8 cellular contexts compared by ENCODE assay signal in the genomic region with DNA sequence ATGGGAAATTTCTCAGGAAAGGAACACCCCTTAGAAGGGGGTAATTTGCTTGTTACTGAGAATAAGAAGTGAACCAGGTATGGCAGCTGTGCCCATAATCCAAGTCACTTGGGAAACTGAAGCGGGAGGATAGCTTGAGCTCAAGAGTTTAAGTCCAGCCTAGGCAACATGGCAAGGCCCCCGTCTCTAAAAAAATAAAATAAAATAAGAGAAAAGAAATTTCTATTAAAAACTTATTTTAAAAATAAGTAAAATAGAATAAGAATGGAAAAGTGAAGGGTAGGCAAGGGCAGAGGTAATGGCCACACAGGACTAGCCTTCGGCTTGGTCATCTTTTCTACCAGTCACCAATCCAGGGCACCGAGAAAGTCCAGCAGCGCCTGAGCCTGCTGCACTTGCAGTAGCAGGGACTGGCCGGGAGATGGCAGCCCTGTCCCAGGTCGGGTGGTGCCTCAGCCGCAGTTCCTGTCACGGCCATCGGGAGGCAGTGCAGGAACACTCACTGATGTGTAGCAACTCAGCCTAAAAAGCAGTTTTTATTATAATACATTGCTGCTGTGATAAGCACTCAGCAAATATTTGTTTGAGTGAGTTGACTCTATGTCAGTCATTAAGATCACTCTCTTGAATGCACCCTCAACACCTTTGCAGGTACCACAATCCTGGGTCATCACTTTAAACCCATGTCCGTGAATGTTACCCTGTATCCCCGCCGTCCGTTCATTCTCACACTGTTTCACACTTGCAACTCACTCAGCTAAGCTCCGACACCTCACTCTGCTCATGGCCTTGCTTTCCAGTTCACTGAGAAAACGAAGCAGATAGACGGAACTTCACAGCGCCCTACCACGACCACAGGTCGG. TPM values are rescaled to one million over a fixed set of nuclear protein-coding genes. Genes with fewer than 3 reads are reported as not detected.
DNase-seq lines count a peak whose midpoint lies in the region; ATAC-seq and TF ChIP-seq lines count a peak whose summit lies in the region.

No MANE protein-coding gene starts in this region.

- peaks cover 17% of the 10 kb centered on the region for H3K4me1 Mint-ChIP-seq in MCF 10A (ENCODE audit: insufficient read depth, unreplicated experiment)

- no peaks in the 10 kb centered on the region for H3K27me3 Mint-ChIP-seq in MCF 10A (ENCODE audit: insufficient read depth, unreplicated experiment)

- CTCF ChIA-PET in MCF 10A (lab: Yijun Ruan, JAX), result interaction anchor here (0.5 to 9.8 kb wide), 78 partner anchors 8 to 875 kb away, joined by 3 to 243 read pairs (median 4); a partner anchor contains a TSS

- peak overlapping the region; percentile 21; the same call in 1 of the 2 replicates for H3K27ac ChIP-seq in VCaP

- TF ChIP-seq CTCF in VCaP (conservative IDR thresholded peaks at IDR 0.05) (peak; percentile 100), MCF 10A (IDR thresholded peaks at IDR 0.05; ENCODE audit: unreplicated experiment) (peak; percentile 100)

- ATAC-seq in GM18508 (IDR thresholded peaks at IDR 0.05; ENCODE audit: insufficient read depth, unreplicated experiment), result peak; percentile 70
- peak; percentile 88 for ATAC-seq in HG03039 (IDR thresholded peaks at IDR 0.05; ENCODE audit: unreplicated experiment)

- no TSS peak for BruUV-seq in MCF 10A (replicated peaks; lab: Mats Ljungman, UMichigan)

- H3K36me3 Mint-ChIP-seq in MCF 10A (ENCODE audit: insufficient read depth, unreplicated experiment), result peaks cover 6% of the 10 kb centered on the region

- in situ Hi-C loops in ACHN (cut with HindIII; ENCODE audit: low pct_ligation_motif_present, low pct_unique_long_range_greater_than_20kb, low sequenced_read_pairs), result no loop called here

- no peak overlapping the region for H3K27ac Mint-ChIP-seq in MCF 10A (ENCODE audit: low read depth, unreplicated experiment)

- DNase-seq in ACHN (peak; percentile 74), NCI-H2196 (lab: John Stamatoyannopoulos, UW; ENCODE audit: unreplicated experiment) (peak; percentile 86), MCF 10A (ENCODE audit: unreplicated experiment) (peak; percentile 80), inferior parietal cortex (ENCODE audit: extremely low spot score) (peak; percentile 92)
- DNase-seq in stimulated activated CD4-positive, alpha-beta T cell treated with anti-CD3 and anti-CD28 coated beads, Interleukin-15, amount 100 ng/mL, for 24 hours, result peak; percentile 91

- intact Hi-C loops in MCF 10A (cut with micrococcal nuclease), result loop anchor here (1.0 to 5.0 kb wide), 6 partner anchors 70 to 555 kb away; a partner anchor contains a TSS

- no peaks in the 10 kb centered on the region for H3K9me3 Mint-ChIP-seq in MCF 10A (ENCODE audit: unreplicated experiment)

- H3K4me3 Mint-ChIP-seq in MCF 10A (ENCODE audit: unreplicated experiment), result no peak overlapping the region

- POLR2A ChIA-PET in MCF 10A (lab: Yijun Ruan, JAX), result interaction anchor here (1.1 to 2.8 kb wide), 2 partner anchors 150 to 313 kb away, joined by 3 to 12 read pairs; no protein-coding TSS in a partner anchor

RNA-seq across cellular contexts. Expression of a gene that starts 23.2 kb away (rescaled TPM):
- total RNA-seq in MCF 10A (2022), result not detected in 2 replicates

Comparison
In these comparisons a context has a peak if more than half of its experiments do, and no peak if none do; other contexts are left out.
1. Peak in every context shown above with its lines: DNase-seq, ATAC-seq and H3K27ac ChIP-seq.